9 cellular contexts compared by ENCODE assay signal in the genomic region with DNA sequence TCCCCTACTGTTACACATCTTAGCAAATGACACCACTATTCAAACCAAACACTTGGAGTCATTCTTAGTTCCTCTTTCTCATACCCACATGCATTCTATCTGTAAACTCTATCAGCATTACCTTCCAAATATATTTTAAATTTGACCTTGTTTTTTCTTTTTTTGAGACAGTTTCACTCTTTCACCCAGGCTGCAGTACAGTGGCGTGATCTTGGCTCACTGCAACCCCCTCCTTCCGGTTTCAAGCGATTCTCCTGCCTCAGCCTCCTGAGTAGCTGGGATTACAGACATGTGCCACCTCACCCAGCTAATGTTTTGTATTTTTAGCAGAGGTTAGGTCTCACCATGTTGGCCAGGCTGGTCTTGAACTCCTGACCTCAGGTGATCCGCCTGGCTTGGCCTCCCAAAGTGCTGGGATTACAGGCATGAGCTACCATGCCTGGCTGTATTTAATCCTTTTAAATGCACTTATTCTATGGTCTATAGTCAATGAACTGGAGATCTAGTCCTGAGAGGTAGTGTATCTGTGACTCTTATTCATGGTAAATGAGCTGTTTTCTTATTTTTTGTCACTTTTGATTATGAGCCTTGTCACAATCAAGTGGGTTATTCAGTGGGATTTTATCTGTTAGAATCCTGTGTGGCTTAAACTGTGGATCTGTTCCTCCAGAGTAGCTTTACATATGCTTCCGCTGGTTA.
DNase-seq lines count a peak whose midpoint lies in the region; ATAC-seq and TF ChIP-seq lines count a peak whose summit lies in the region.
"Had no signal": no experiment of that assay in that cellular context is flagged by ENCODE, and none has a peak within 500 bp of the region (broad histone marks: within the 10 kb centered on the region; RNA-seq: fewer than 3 reads in every experiment).

No MANE protein-coding gene starts in this region.

- CTCF ChIA-PET in CD8-positive, alpha-beta T cell (lab: Charles Lee): interaction anchor here (0.5 to 1.0 kb wide), 3 partner anchors 73 to 145 kb away, joined by 3 to 4 read pairs (median 3); a partner anchor contains a TSS

- H3K9me3 ChIP-seq in CD8-positive, alpha-beta T cell (ENCODE audit: low read length): no peaks in the 10 kb centered on the region

- DNase-seq in CD8-positive, alpha-beta T cell: peak in 1 of 7 experiments; percentile 31
- DNase-seq in activated T-cell treated with anti-CD3 and anti-CD28 coated beads, Interleukin-2, amount 50 U/mL, for 72 hours: peak; percentile 19 to 22
- DNase-seq in activated gamma-delta T cell (lab: John Stamatoyannopoulos, UW) (no peak), AG08396 (ENCODE audit: low spot score) (no peak)

- H3K4me1 ChIP-seq in CD8-positive, alpha-beta T cell (ENCODE audit: insufficient read depth, low read length): peaks cover 14% of the 10 kb centered on the region

- intact Hi-C loops in CD8-positive, alpha-beta T cell (cut with DNase I, micrococcal nuclease): loop anchor here in 1 of 2 experiments (5.0 kb wide), 1 partner anchor 58 kb away; no protein-coding TSS in a partner anchor

- no peak overlapping the region for H3K4me3 Mint-ChIP-seq in CD8-positive, alpha-beta T cell
- H3K4me3 Mint-ChIP-seq in activated T-cell treated with anti-CD3 and anti-CD28 coated beads, Interleukin-2, amount 50 U/mL, for 72 hours: peak overlapping the region; percentile 43 to 74

- no peak for ATAC-seq in CD8-positive, alpha-beta T cell
- peak; percentile 53 for ATAC-seq in GM21367 (IDR thresholded peaks at IDR 0.05; ENCODE audit: unreplicated experiment)
- ATAC-seq in HG03521 (IDR thresholded peaks at IDR 0.05; ENCODE audit: unreplicated experiment): peak; percentile 69
- ATAC-seq in activated T-cell treated with anti-CD3 and anti-CD28 coated beads, Interleukin-2, amount 50 U/mL, for 72 hours (replicated peaks in 1 of 2): peak; percentile 55 to 58
- no peak for ATAC-seq in HG02884 (IDR thresholded peaks at IDR 0.05; ENCODE audit: unreplicated experiment)
- ATAC-seq in HG03039 (IDR thresholded peaks at IDR 0.05; ENCODE audit: unreplicated experiment): no peak

- no peaks in the 10 kb centered on the region for H3K27me3 Mint-ChIP-seq in CD8-positive, alpha-beta T cell (ENCODE audit: low read depth)
- H3K27me3 Mint-ChIP-seq in activated T-cell treated with anti-CD3 and anti-CD28 coated beads, Interleukin-2, amount 50 U/mL, for 72 hours (ENCODE audit: low read depth): no peaks in the 10 kb centered on the region

- peak overlapping the region; percentile 60 for H3K27ac Mint-ChIP-seq in CD8-positive, alpha-beta T cell
- H3K27ac Mint-ChIP-seq in activated T-cell treated with anti-CD3 and anti-CD28 coated beads, Interleukin-2, amount 50 U/mL, for 72 hours: peak overlapping the region; percentile 91

- no peak overlapping the region for H3K27ac ChIP-seq in CD8-positive, alpha-beta T cell (ENCODE audit: low read depth, low read length)

- H3K36me3 Mint-ChIP-seq in CD8-positive, alpha-beta T cell: peaks cover 45% of the 10 kb centered on the region
- peaks cover 0 to 20% of the 10 kb centered on the region in 2 donors for H3K36me3 Mint-ChIP-seq in activated T-cell treated with anti-CD3 and anti-CD28 coated beads, Interleukin-2, amount 50 U/mL, for 72 hours (ENCODE audit: insufficient read depth in 2 of 2)

- no peaks in the 10 kb centered on the region for H3K36me3 ChIP-seq in CD8-positive, alpha-beta T cell (ENCODE audit: insufficient read depth, low read length)

- H3K4me3 ChIP-seq in CD8-positive, alpha-beta T cell (ENCODE audit: low read depth, low read length): no peak overlapping the region
- H3K4me3 ChIP-seq: smooth muscle cell had no signal

- no peaks in the 10 kb centered on the region for H3K27me3 ChIP-seq in CD8-positive, alpha-beta T cell (ENCODE audit: insufficient read depth, low read length)

- H3K4me1 Mint-ChIP-seq in CD8-positive, alpha-beta T cell (ENCODE audit: low read depth): peaks cover 47% of the 10 kb centered on the region
- H3K4me1 Mint-ChIP-seq in activated T-cell treated with anti-CD3 and anti-CD28 coated beads, Interleukin-2, amount 50 U/mL, for 72 hours (ENCODE audit: low read depth): peaks cover 35% of the 10 kb centered on the region

- POLR2A ChIA-PET in CD8-positive, alpha-beta T cell (lab: Charles Lee): interaction anchor here (0.9 kb wide), 1 partner anchor 26 kb away, joined by 3 read pairs; no protein-coding TSS in a partner anchor

- no peaks in the 10 kb centered on the region for H3K9me3 Mint-ChIP-seq in CD8-positive, alpha-beta T cell
- H3K9me3 Mint-ChIP-seq in activated T-cell treated with anti-CD3 and anti-CD28 coated beads, Interleukin-2, amount 50 U/mL, for 72 hours: no peaks in the 10 kb centered on the region

- TF ChIP-seq CTCF in CD8-positive, alpha-beta T cell (IDR thresholded peaks at IDR 0.05): no peak

Comparison
In these comparisons a context has a peak if more than half of its experiments do, and no peak if none do; other contexts are left out.
1. ATAC-seq: peak in GM21367 (single experiment), HG03521 (single experiment) and activated T-cell treated with anti-CD3 and anti-CD28 coated beads, Interleukin-2, amount 50 U/mL, for 72 hours (2 of 2); none in CD8-positive, alpha-beta T cell (single experiment), HG02884 (single experiment) and HG03039 (single experiment).
2. DNase-seq: peak in activated T-cell treated with anti-CD3 and anti-CD28 coated beads, Interleukin-2, amount 50 U/mL, for 72 hours (2 of 2); none in activated gamma-delta T cell (single experiment) and AG08396 (single experiment).